ENCODE assay signal across 8 cellular contexts in genomic region chr6:136967874-136968752, GRCh38. TPM values are rescaled to one million over a fixed set of nuclear protein-coding genes. Genes with fewer than 3 reads are reported as not detected.
DNase-seq lines count a peak whose midpoint lies in the region; ATAC-seq and TF ChIP-seq lines count a peak whose summit lies in the region.

No MANE protein-coding gene starts in this region.

- H3K9me2 ChIP-seq in SU-DHL-6 (replicated peaks; ENCODE audit: insufficient read depth, low read length), result no peaks in the 10 kb centered on the region

- no peaks in the 10 kb centered on the region for H3F3A ChIP-seq in SU-DHL-6 (ENCODE audit: insufficient read depth)

- ATAC-seq in HG02623 (IDR thresholded peaks at IDR 0.05; ENCODE audit: unreplicated experiment), result peak; percentile 98

- no peak overlapping the region for H3K4me3 ChIP-seq in SU-DHL-6 (ENCODE audit: insufficient read depth, low read length, poor library complexity, severe bottlenecking)
- no peak overlapping the region for H3K4me3 ChIP-seq in adipocyte (ENCODE audit: low read length)
- no peak overlapping the region for H3K4me3 ChIP-seq in left ventricle myocardium inferior
- no peak overlapping the region for H3K4me3 ChIP-seq in skeletal muscle cell (ENCODE audit: low read depth, low read length)

- H3K4me1 ChIP-seq in adipocyte (ENCODE audit: control insufficient read depth, insufficient read depth, low read length) (no peaks in the 10 kb centered on the region), left ventricle myocardium inferior (peaks cover 22% of the 10 kb centered on the region)

- H3K27me3 ChIP-seq in SU-DHL-6 (ENCODE audit: low read length) (no peaks in the 10 kb centered on the region), adipocyte (replicated peaks; ENCODE audit: control insufficient read depth, insufficient read depth, low read length) (peaks cover 13% of the 10 kb centered on the region), left ventricle myocardium inferior (ENCODE audit: low read depth) (peaks cover 13% of the 10 kb centered on the region)

- TF ChIP-seq CTCF in GM12874 (IDR thresholded peaks at IDR 0.05; ENCODE audit: insufficient read depth, low read depth, low read length) (peak; percentile 51), SU-DHL-6 (IDR thresholded peaks at IDR 0.05; ENCODE audit: insufficient read depth, low read length, poor library complexity, severe bottlenecking) (peak; percentile 67), left ventricle myocardium inferior (IDR thresholded peaks at IDR 0.05; ENCODE audit: borderline replicate concordance) (peak; percentile 70)

- no peaks in the 10 kb centered on the region for H3K79me2 ChIP-seq in SU-DHL-6 (ENCODE audit: insufficient read depth, low read length)

- H3K36me3 ChIP-seq in SU-DHL-6 (ENCODE audit: low read length), result no peaks in the 10 kb centered on the region
- H3K36me3 ChIP-seq in adipocyte (ENCODE audit: control insufficient read depth, insufficient read depth, low read length, severe bottlenecking), result no peaks in the 10 kb centered on the region
- H3K36me3 ChIP-seq in left ventricle myocardium inferior, result no peaks in the 10 kb centered on the region

- intact Hi-C loops in left ventricle myocardium inferior (cut with micrococcal nuclease), result no loop called here

- H2AFZ ChIP-seq in SU-DHL-6 (ENCODE audit: low read depth, low read length, severe bottlenecking), result peak overlapping the region; percentile 48

- H3K9ac ChIP-seq in SU-DHL-6 (ENCODE audit: low read length) (no peak overlapping the region), adipocyte (ENCODE audit: low read length) (no peak overlapping the region)

- H3K27ac ChIP-seq in SU-DHL-6 (ENCODE audit: low read depth, low read length), result no peak overlapping the region
- peak overlapping the region; percentile 86 for H3K27ac ChIP-seq in left ventricle myocardium inferior (replicated peaks)

- no peak overlapping the region for H3K4me2 ChIP-seq in SU-DHL-6 (ENCODE audit: low read depth, low read length, poor library complexity, severe bottlenecking)

- DNase-seq in NCI-H1092 (lab: John Stamatoyannopoulos, UW), result peak; percentile 68
- DNase-seq in adipocyte (ENCODE audit: low read depth), result peak; percentile 72
- DNase-seq in left ventricle myocardium inferior, result peak; percentile 71
- DNase-seq in skeletal muscle cell (ENCODE audit: low read depth), result peak; percentile 8
- no peak for DNase-seq in NCI-H187 treated with DMSO at 0.1 percent for 48 hours (lab: John Stamatoyannopoulos, UW)

- H3K9me3 ChIP-seq in SU-DHL-6 (ENCODE audit: insufficient read depth, low read length) (no peaks in the 10 kb centered on the region), adipocyte (ENCODE audit: control insufficient read depth, low read length) (no peaks in the 10 kb centered on the region), left ventricle myocardium inferior (replicated peaks) (no peaks in the 10 kb centered on the region)

- no peaks in the 10 kb centered on the region for H4K20me1 ChIP-seq in SU-DHL-6 (ENCODE audit: low read depth, low read length)

RNA-seq across cellular contexts. Expression of gene SLC35D3, which starts 46.0 kb away (rescaled TPM):
- 0.08 TPM for total RNA-seq in left ventricle myocardium inferior
